Comparison of ENCODE assay signal across 10 cellular contexts in genomic region chr16:28157768-28158535, GRCh38. TPM values are rescaled to one million over a fixed set of nuclear protein-coding genes. Genes with fewer than 3 reads are reported as not detected.
DNase-seq lines count a peak whose midpoint lies in the region; ATAC-seq and TF ChIP-seq lines count a peak whose summit lies in the region.
"Had no signal": no experiment of that assay in that cellular context is flagged by ENCODE, and none has a peak within 500 bp of the region (broad histone marks: within the 10 kb centered on the region; RNA-seq: fewer than 3 reads in every experiment).

No MANE protein-coding gene starts in this region.

- H3K9me3 Mint-ChIP-seq in activated CD8-positive, alpha-beta memory T cell treated with anti-CD3 and anti-CD28 coated beads, Interleukin-2, amount 10 ng/mL, durations not matched to agents 7 days and 5 days (ENCODE audit: low read depth) = no peaks in the 10 kb centered on the region

- 69% methylated on average over 7 of the region's 7 CpGs for WGBS in suprapubic skin

- TF ChIP-seq CTCF in left lung (IDR thresholded peaks at IDR 0.05) (no peak), suprapubic skin (IDR thresholded peaks at IDR 0.05) (no peak)

- H3K4me1 ChIP-seq in adipocyte (ENCODE audit: control insufficient read depth, insufficient read depth, low read length) (peaks cover 32% of the 10 kb centered on the region), left lung (peaks cover 0 to 56% of the 10 kb centered on the region in 2 donors), suprapubic skin (peaks cover 8% of the 10 kb centered on the region)

- no peak for TF ChIP-seq EP300 in suprapubic skin (IDR thresholded peaks at IDR 0.05)

- H3K36me3 Mint-ChIP-seq in activated CD8-positive, alpha-beta memory T cell treated with anti-CD3 and anti-CD28 coated beads, Interleukin-2, amount 10 ng/mL, durations not matched to agents 7 days and 5 days = peaks cover 49% of the 10 kb centered on the region

- DNase-seq in activated CD8-positive, alpha-beta memory T cell treated with anti-CD3 and anti-CD28 coated beads, Interleukin-2, amount 10 ng/mL, durations not matched to agents 7 days and 5 days = no peak
- no peak for DNase-seq in activated CD8-positive, alpha-beta memory T cell treated with anti-CD3 and anti-CD28 coated beads for 24 hours
- peak; percentile 84 for DNase-seq in adipocyte (ENCODE audit: low read depth)
- no peak for DNase-seq in left lung
- no peak for DNase-seq in suprapubic skin (ENCODE audit: low spot score in 2 of 2)
- DNase-seq in stimulated activated CD4-positive, alpha-beta T cell treated with anti-CD3 and anti-CD28 coated beads, Interleukin-2, amount 100 ng/mL, for 24 hours = no peak
- DNase-seq in occipital lobe (lab: John Stamatoyannopoulos, UW) = no peak
- DNase-seq: activated CD4-positive, alpha-beta T cell treated with anti-CD3 and anti-CD28 coated beads, Interleukin-2, amount 50 U/mL, for 1 hour; NCI-H1417 treated with DMSO at 0.1 percent for 48 hours had no signal

- H3K27me3 Mint-ChIP-seq in activated CD8-positive, alpha-beta memory T cell treated with anti-CD3 and anti-CD28 coated beads, Interleukin-2, amount 10 ng/mL, durations not matched to agents 7 days and 5 days = no peaks in the 10 kb centered on the region

- H3K27ac ChIP-seq in left lung = peak overlapping the region; percentile 74 to 81
- peak overlapping the region; percentile 48 for H3K27ac ChIP-seq in suprapubic skin

- peak overlapping the region; percentile 79 for H3K9ac ChIP-seq in adipocyte (ENCODE audit: low read length)

- H3K36me3 ChIP-seq in adipocyte (ENCODE audit: control insufficient read depth, insufficient read depth, low read length, severe bottlenecking) (peaks cover 27% of the 10 kb centered on the region), left lung (peaks cover 0 to 33% of the 10 kb centered on the region in 2 donors), suprapubic skin (peaks cover 28% of the 10 kb centered on the region)

- peaks cover 48% of the 10 kb centered on the region for H3K4me1 Mint-ChIP-seq in activated CD8-positive, alpha-beta memory T cell treated with anti-CD3 and anti-CD28 coated beads, Interleukin-2, amount 10 ng/mL, durations not matched to agents 7 days and 5 days

- TF ChIP-seq POLR2A in suprapubic skin (IDR thresholded peaks at IDR 0.05) = no peak

- CTCF ChIA-PET in activated CD8-positive, alpha-beta memory T cell treated with anti-CD3 and anti-CD28 coated beads, Interleukin-2, amount 10 ng/mL, durations not matched to agents 7 days and 5 days (lab: Charles Lee) = interaction anchor here (1.1 to 2.0 kb wide), 2 partner anchors 10 to 12 kb away, joined by 3 to 4 read pairs; no protein-coding TSS in a partner anchor

- no peak for ATAC-seq in activated CD8-positive, alpha-beta memory T cell treated with anti-CD3 and anti-CD28 coated beads, Interleukin-2, amount 10 ng/mL, durations not matched to agents 7 days and 5 days
- peak; percentile 63 for ATAC-seq in left lung
- ATAC-seq in HG02798 (IDR thresholded peaks at IDR 0.05; ENCODE audit: poor library complexity, unreplicated experiment) = no peak

- H3K4me3 Mint-ChIP-seq in activated CD8-positive, alpha-beta memory T cell treated with anti-CD3 and anti-CD28 coated beads, Interleukin-2, amount 10 ng/mL, durations not matched to agents 7 days and 5 days = no peak overlapping the region

- H3K27me3 ChIP-seq in adipocyte (replicated peaks; ENCODE audit: control insufficient read depth, insufficient read depth, low read length) = no peaks in the 10 kb centered on the region
- no peaks in the 10 kb centered on the region for H3K27me3 ChIP-seq in left lung
- H3K27me3 ChIP-seq in suprapubic skin = no peaks in the 10 kb centered on the region

- no peaks in the 10 kb centered on the region for H3K9me3 ChIP-seq in adipocyte (ENCODE audit: control insufficient read depth, low read length)
- H3K9me3 ChIP-seq in left lung = no peaks in the 10 kb centered on the region
- no peaks in the 10 kb centered on the region for H3K9me3 ChIP-seq in suprapubic skin

- H3K4me3 ChIP-seq in adipocyte (ENCODE audit: low read length) = peak overlapping the region; percentile 79
- no peak overlapping the region for H3K4me3 ChIP-seq in left lung
- H3K4me3 ChIP-seq in suprapubic skin = no peak overlapping the region

- intact Hi-C loops in left lung (cut with DNase I) = no loop called here

- peak overlapping the region; percentile 54 for H3K27ac Mint-ChIP-seq in activated CD8-positive, alpha-beta memory T cell treated with anti-CD3 and anti-CD28 coated beads, Interleukin-2, amount 10 ng/mL, durations not matched to agents 7 days and 5 days

RNA-seq across cellular contexts. Expression of gene XPO6, which starts 53.8 kb away (rescaled TPM):
- total RNA-seq in activated CD8-positive, alpha-beta memory T cell treated with anti-CD3 and anti-CD28 coated beads, Interleukin-2, amount 10 ng/mL, durations not matched to agents 7 days and 5 days = 100 to 1,000 TPM; 204 to 267 TPM
- total RNA-seq in left lung (100 to 1,000 TPM in 1 of 2 donors, 10 to 100 TPM in 1; 87.3 to 155 TPM), suprapubic skin (100 to 1,000 TPM in 1 of 4 donors, 10 to 100 TPM in 3; 78.6 to 161 (median 88.1) TPM), occipital lobe (66.4 TPM)
